8 cellular contexts compared by ENCODE assay signal in the genomic region with DNA sequence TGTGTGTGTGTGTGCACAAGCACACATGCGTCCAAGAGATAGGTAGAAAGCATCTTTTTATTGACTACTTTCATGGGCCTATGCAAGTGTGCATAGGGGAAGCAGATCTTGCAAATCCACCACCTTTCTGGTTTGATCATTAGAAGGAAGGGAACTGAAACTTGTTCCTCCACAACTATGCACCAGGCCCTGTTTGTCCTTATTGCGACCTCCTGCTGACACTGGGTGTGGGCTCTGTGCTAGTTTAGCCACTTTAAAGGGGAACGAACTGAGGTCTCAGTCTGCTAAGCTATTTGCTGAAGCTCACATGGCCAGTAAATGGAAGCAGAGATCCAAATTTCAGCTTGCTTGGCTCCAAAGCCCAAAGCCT. TPM values are rescaled to one million over a fixed set of nuclear protein-coding genes. Genes with fewer than 3 reads are reported as not detected.
A peak's percentile ranks its signal among the peaks of the same experiment; 100 is the strongest.
DNase-seq lines count a peak whose midpoint lies in the region; ATAC-seq and TF ChIP-seq lines count a peak whose summit lies in the region.

No MANE protein-coding gene starts in this region.

- H3K36me3 ChIP-seq in MM.1S (replicated peaks; ENCODE audit: insufficient read depth, low read length) (no peaks in the 10 kb centered on the region), mucosa of descending colon (ENCODE audit: low read depth) (no peaks in the 10 kb centered on the region), suprapubic skin (no peaks in the 10 kb centered on the region)

- H3K4me3 ChIP-seq in MM.1S (ENCODE audit: low read length) (no peak overlapping the region), mucosa of descending colon (no peak overlapping the region), suprapubic skin (no peak overlapping the region)

- no peaks in the 10 kb centered on the region for H3K9me2 ChIP-seq in MM.1S (replicated peaks; ENCODE audit: insufficient read depth, low read length)

- intact Hi-C loops in mucosa of descending colon (cut with DNase I, micrococcal nuclease), result no loop called here

- no peak for TF ChIP-seq POLR2A in suprapubic skin (IDR thresholded peaks at IDR 0.05)

- TF ChIP-seq CTCF in MM.1S (IDR thresholded peaks at IDR 0.05; ENCODE audit: low read length) (no peak), mucosa of descending colon (IDR thresholded peaks at IDR 0.05) (no peak), suprapubic skin (IDR thresholded peaks at IDR 0.05) (no peak)

- H3K4me1 ChIP-seq in MM.1S (ENCODE audit: low read length) (peaks cover 3% of the 10 kb centered on the region; the same call in 1 of the 2 replicates), mucosa of descending colon (ENCODE audit: low read depth) (no peaks in the 10 kb centered on the region), suprapubic skin (peaks cover 4% of the 10 kb centered on the region)

- H3K9me3 ChIP-seq in MM.1S (replicated peaks; ENCODE audit: insufficient read depth, low read length) (no peaks in the 10 kb centered on the region), mucosa of descending colon (no peaks in the 10 kb centered on the region), suprapubic skin (no peaks in the 10 kb centered on the region)

- H3K4me3 Mint-ChIP-seq in activated T-helper 17 cell treated with anti-CD3 and anti-CD28 coated beads, Interleukin-2, amount 50 U/mL, for 72 hours, result no peak overlapping the region

- H3K4me1 Mint-ChIP-seq in activated T-helper 17 cell treated with anti-CD3 and anti-CD28 coated beads, Interleukin-2, amount 50 U/mL, for 72 hours, result peaks cover 11% of the 10 kb centered on the region

- WGBS in suprapubic skin, result 59% methylated on average over 3 of the region's 3 CpGs

- no peaks in the 10 kb centered on the region for H4K20me1 ChIP-seq in MM.1S (ENCODE audit: insufficient read depth, low read length)

- peak overlapping the region; percentile 3; the same call in 1 of the 2 replicates for H3K4me2 ChIP-seq in MM.1S (ENCODE audit: low read depth, low read length)

- no peak overlapping the region for H3K27ac Mint-ChIP-seq in activated T-helper 17 cell treated with anti-CD3 and anti-CD28 coated beads, Interleukin-2, amount 50 U/mL, for 72 hours

- no peaks in the 10 kb centered on the region for H3F3A ChIP-seq in MM.1S (ENCODE audit: insufficient read depth, low read length)

- H3K79me2 ChIP-seq in MM.1S (ENCODE audit: low read length), result no peaks in the 10 kb centered on the region

- no peak overlapping the region for H2AFZ ChIP-seq in MM.1S (ENCODE audit: low read length)

- no peak overlapping the region for H3K9ac ChIP-seq in MM.1S (ENCODE audit: low read length)

- H3K9me3 Mint-ChIP-seq in activated T-helper 17 cell treated with anti-CD3 and anti-CD28 coated beads, Interleukin-2, amount 50 U/mL, for 72 hours, result no peaks in the 10 kb centered on the region

- no peaks in the 10 kb centered on the region for H3K36me3 Mint-ChIP-seq in activated T-helper 17 cell treated with anti-CD3 and anti-CD28 coated beads, Interleukin-2, amount 50 U/mL, for 72 hours (ENCODE audit: low read depth)

- ATAC-seq in GM18868 (IDR thresholded peaks at IDR 0.05; ENCODE audit: unreplicated experiment) (peak; percentile 83), HG02642 (IDR thresholded peaks at IDR 0.05; ENCODE audit: poor library complexity, unreplicated experiment) (peak; percentile 89), mucosa of descending colon (peak; percentile 83)
- no peak for ATAC-seq in activated T-helper 17 cell treated with anti-CD3 and anti-CD28 coated beads, Interleukin-2, amount 50 U/mL, for 72 hours (replicated peaks)

- peaks cover 11% of the 10 kb centered on the region for H3K27me3 Mint-ChIP-seq in activated T-helper 17 cell treated with anti-CD3 and anti-CD28 coated beads, Interleukin-2, amount 50 U/mL, for 72 hours

- DNase-seq in MM.1S (peak; percentile 37), mucosa of descending colon (no peak), NCI-H1694 (lab: John Stamatoyannopoulos, UW) (no peak), suprapubic skin (ENCODE audit: low spot score in 2 of 2) (no peak), NCI-H2029 (lab: John Stamatoyannopoulos, UW) (no peak)

- H3K27me3 ChIP-seq in MM.1S (replicated peaks; ENCODE audit: insufficient read depth, low read length), result no peaks in the 10 kb centered on the region
- H3K27me3 ChIP-seq in suprapubic skin, result peaks cover 3% of the 10 kb centered on the region

- H3K27ac ChIP-seq in MM.1S (ENCODE audit: low read length) (no peak overlapping the region), suprapubic skin (no peak overlapping the region)

- TF ChIP-seq EP300 in suprapubic skin (IDR thresholded peaks at IDR 0.05), result no peak

RNA-seq across cellular contexts. Expression of a gene that starts 32.1 kb away (rescaled TPM):
- total RNA-seq in mucosa of descending colon, result 10 to 100 TPM; 14.6 to 27.8 (median 14.8) TPM
- 100 to 1,000 TPM in 1 of 2 donors, 10 to 100 TPM in 1; 75.4 to 309 TPM for total RNA-seq in activated T-helper 17 cell treated with anti-CD3 and anti-CD28 coated beads, Interleukin-2, amount 50 U/mL, for 72 hours
- total RNA-seq in suprapubic skin, result 10 to 100 TPM in 2 of 4 donors, 1 to 10 TPM in 2; 6.9 to 14.9 (median 9.3) TPM

RNA-seq across cellular contexts. Expression of a gene that starts 42.3 kb away (rescaled TPM):
- total RNA-seq in mucosa of descending colon (10 to 100 TPM; 42.3 to 55.7 (median 42.6) TPM), suprapubic skin (10 to 100 TPM; 11.6 to 55.6 (median 23.9) TPM)
- 10 to 100 TPM; 30.6 to 43.6 TPM for total RNA-seq in activated T-helper 17 cell treated with anti-CD3 and anti-CD28 coated beads, Interleukin-2, amount 50 U/mL, for 72 hours
